ENCODE assay signal across 15 cellular contexts in genomic region chr4:152103181-152103901, GRCh38.
DNase-seq lines count a peak whose midpoint lies in the region; ATAC-seq, FAIRE-seq and TF ChIP-seq lines count a peak whose summit lies in the region.
"Had no signal": no experiment of that assay in that cellular context is flagged by ENCODE, and none has a peak within 500 bp of the region (broad histone marks: within the 10 kb centered on the region; RNA-seq: fewer than 3 reads in every experiment).

No MANE protein-coding gene starts in this region.

- H3K27me3 Mint-ChIP-seq in CD4-positive, alpha-beta memory T cell = no peaks in the 10 kb centered on the region
- no peaks in the 10 kb centered on the region for H3K27me3 Mint-ChIP-seq in activated CD4-positive, alpha-beta memory T cell treated with anti-CD3 and anti-CD28 coated beads, Interleukin-2, amount 10 ng/mL, durations not matched to agents 7 days and 5 days

- H3K9me3 ChIP-seq in A549 (no peaks in the 10 kb centered on the region), hepatocyte (ENCODE audit: low read depth) (no peaks in the 10 kb centered on the region)
- no peaks in the 10 kb centered on the region for H3K9me3 ChIP-seq in CD4-positive, alpha-beta memory T cell (ENCODE audit: control insufficient read depth in 1 of 2, low read length in 2 of 2)
- H3K9me3 ChIP-seq: left lung had no signal

- FAIRE-seq in A549 (lab: Jason Lieb, UNC) = no peak
- FAIRE-seq: H1 had no signal

- H3K4me2 ChIP-seq in A549 = peak overlapping the region; percentile 60
- peak overlapping the region; percentile 19 for H3K4me2 ChIP-seq in hepatocyte

- peak overlapping the region; percentile 95 to 99 (median 98) for H3K27ac Mint-ChIP-seq in CD4-positive, alpha-beta memory T cell
- H3K27ac Mint-ChIP-seq in activated CD4-positive, alpha-beta memory T cell treated with anti-CD3 and anti-CD28 coated beads, Interleukin-2, amount 10 ng/mL, durations not matched to agents 7 days and 5 days = peak overlapping the region; percentile 100

- no peaks in the 10 kb centered on the region for H3K36me3 ChIP-seq in CD4-positive, alpha-beta memory T cell (ENCODE audit: insufficient read depth, low read length)
- no peaks in the 10 kb centered on the region for H3K36me3 ChIP-seq in hepatocyte (replicated peaks; ENCODE audit: insufficient read depth, low read depth)
- H3K36me3 ChIP-seq: left lung had no signal

- ATAC-seq in A549 = 0 out of 6 replicates have a peak, but pooled peaks of 1 of the 2 experiments have one; percentile 16
- no peak for ATAC-seq in GM19467 (IDR thresholded peaks at IDR 0.05; ENCODE audit: unreplicated experiment)
- ATAC-seq: left lung had no signal

- no peaks in the 10 kb centered on the region for H3K79me2 ChIP-seq in hepatocyte

- TF ChIP-seq EP300 in A549 (IDR thresholded peaks at IDR 0.05) = no peak

- WGBS in A549 (ENCODE audit: missing lambda C conversion rate) = 66% methylated on average over 8 of the region's 8 CpGs
- 77% methylated on average over 8 of the region's 8 CpGs for WGBS in hepatocyte (ENCODE audit: low lambda C conversion rate, missing lambda C conversion rate)

- H3K9me3 Mint-ChIP-seq in CD4-positive, alpha-beta memory T cell = peaks cover 0 to 4% (median 0%) of the 10 kb centered on the region in 8 donors
- H3K9me3 Mint-ChIP-seq in activated CD4-positive, alpha-beta memory T cell treated with anti-CD3 and anti-CD28 coated beads, Interleukin-2, amount 10 ng/mL, durations not matched to agents 7 days and 5 days = peaks cover 3% of the 10 kb centered on the region

- TF ChIP-seq CTCF in A549 (IDR thresholded peaks at IDR 0.05) (no peak), hepatocyte (IDR thresholded peaks at IDR 0.05; ENCODE audit: poor library complexity) (no peak)

- peaks cover 12 to 34% of the 10 kb centered on the region in 2 donors for H3K36me3 Mint-ChIP-seq in CD4-positive, alpha-beta memory T cell
- H3K36me3 Mint-ChIP-seq in activated CD4-positive, alpha-beta memory T cell treated with anti-CD3 and anti-CD28 coated beads, Interleukin-2, amount 10 ng/mL, durations not matched to agents 7 days and 5 days (ENCODE audit: low read depth) = peaks cover 36% of the 10 kb centered on the region

- DNase-seq in A549 (ENCODE audit: low read depth in 1 of 2, low spot score in 1 of 2) (no peak), hepatocyte (ENCODE audit: low spot score) (peak; percentile 46), NCI-H82 treated with DMSO at 0.1 percent for 48 hours (lab: John Stamatoyannopoulos, UW; ENCODE audit: unreplicated experiment) (no peak), SHP77 treated with DMSO at 0.1 percent for 48 hours (lab: John Stamatoyannopoulos, UW) (no peak), DMS 273 (lab: John Stamatoyannopoulos, UW; ENCODE audit: unreplicated experiment) (no peak)
- no peak for DNase-seq in CD4-positive, alpha-beta memory T cell
- DNase-seq in activated CD4-positive, alpha-beta memory T cell treated with anti-CD3 and anti-CD28 coated beads, Interleukin-2, amount 10 ng/mL, durations not matched to agents 7 days and 5 days = no peak
- DNase-seq: amygdala, GF-D8, left lung, NCI-H1436, NCI-H526, T1000 had no signal

- peaks cover 64 to 100% (median 86%) of the 10 kb centered on the region in 4 donors for H3K4me1 Mint-ChIP-seq in CD4-positive, alpha-beta memory T cell
- H3K4me1 Mint-ChIP-seq in activated CD4-positive, alpha-beta memory T cell treated with anti-CD3 and anti-CD28 coated beads, Interleukin-2, amount 10 ng/mL, durations not matched to agents 7 days and 5 days = peaks cover 83% of the 10 kb centered on the region

- POLR2A ChIA-PET in A549 (lab: Yijun Ruan, JAX) = no interaction called here
- POLR2A ChIA-PET in CD4-positive, alpha-beta memory T cell (lab: Charles Lee; ENCODE audit: partially characterized antibody) = interaction anchor here (0.9 to 9.2 kb wide), 3 partner anchors 11 to 225 kb away, joined by 3 to 145 read pairs (median 5); no protein-coding TSS in a partner anchor
- POLR2A ChIA-PET in activated CD4-positive, alpha-beta memory T cell treated with anti-CD3 and anti-CD28 coated beads, Interleukin-2, amount 10 ng/mL, durations not matched to agents 7 days and 5 days (lab: Charles Lee) = no interaction called here

- H3K27ac ChIP-seq in A549 (peak overlapping the region in 1 of 2 experiments; percentile 87; a peak in 3 of 6 replicates), hepatocyte (peak overlapping the region; percentile 79)
- H3K27ac ChIP-seq in CD4-positive, alpha-beta memory T cell (ENCODE audit: low read depth, low read length) = peak overlapping the region; percentile 78
- H3K27ac ChIP-seq: left lung had no signal

- no peak for TF ChIP-seq POLR2A in A549 (IDR thresholded peaks at IDR 0.05; ENCODE audit: low read length)

- H3K4me3 Mint-ChIP-seq in CD4-positive, alpha-beta memory T cell = peak overlapping the region; percentile 53 to 92 (median 90)
- no peak overlapping the region for H3K4me3 Mint-ChIP-seq in activated CD4-positive, alpha-beta memory T cell treated with anti-CD3 and anti-CD28 coated beads, Interleukin-2, amount 10 ng/mL, durations not matched to agents 7 days and 5 days

- H2AFZ ChIP-seq in hepatocyte = no peak overlapping the region

- TF ChIP-seq RAD21 in A549 (conservative IDR thresholded peaks at IDR 0.05 in 1 of 2, IDR thresholded peaks at IDR 0.05 in 1 of 2) = no peak

- no peaks in the 10 kb centered on the region for H3K9me2 ChIP-seq in hepatocyte (replicated peaks; ENCODE audit: insufficient read depth)

- no peaks in the 10 kb centered on the region for H4K20me1 ChIP-seq in hepatocyte (ENCODE audit: insufficient read depth, poor library complexity, severe bottlenecking)

- no peaks in the 10 kb centered on the region for H3K27me3 ChIP-seq in CD4-positive, alpha-beta memory T cell (ENCODE audit: insufficient read depth, low read length)
- H3K27me3 ChIP-seq in hepatocyte = no peaks in the 10 kb centered on the region
- H3K27me3 ChIP-seq: left lung had no signal

- intact Hi-C loops in CD4-positive, alpha-beta memory T cell (cut with micrococcal nuclease) = loop anchor here (5.0 to 10.0 kb wide), 5 partner anchors 91 to 431 kb away; partner anchors contain the start of genes FBXW7 and GATB

- CTCF ChIA-PET in A549 (lab: Yijun Ruan, JAX) = interaction anchor here (1.0 kb wide), 1 partner anchor 19 kb away, joined by 3 read pairs; no protein-coding TSS in a partner anchor
- CTCF ChIA-PET in CD4-positive, alpha-beta memory T cell (lab: Charles Lee; ENCODE audit: partially characterized antibody) = interaction anchor here (0.6 to 2.6 kb wide), 4 partner anchors 37 to 245 kb away, joined by 3 to 9 read pairs (median 4); no protein-coding TSS in a partner anchor
- CTCF ChIA-PET in activated CD4-positive, alpha-beta memory T cell treated with anti-CD3 and anti-CD28 coated beads, Interleukin-2, amount 10 ng/mL, durations not matched to agents 7 days and 5 days (lab: Charles Lee) = no interaction called here

- H3K4me1 ChIP-seq in A549 (peaks cover 54% of the 10 kb centered on the region), hepatocyte (ENCODE audit: insufficient read depth) (peaks cover 25% of the 10 kb centered on the region)
- peaks cover 91% of the 10 kb centered on the region for H3K4me1 ChIP-seq in CD4-positive, alpha-beta memory T cell (ENCODE audit: insufficient read depth, low read length)

- H3K4me3 ChIP-seq in A549 (no peak overlapping the region), hepatocyte (no peak overlapping the region)
- no peak overlapping the region for H3K4me3 ChIP-seq in CD4-positive, alpha-beta memory T cell (ENCODE audit: low read length in 2 of 2)
- H3K4me3 ChIP-seq: left lung had no signal

TF ChIP-seq in A549, 52 proteins besides CTCF, POLR2A, EP300 and RAD21:
- no peak for TF ChIP-seq HES2 (IDR thresholded peaks at IDR 0.05)
